Comparison of ENCODE assay signal across 8 cellular contexts in the genomic region with DNA sequence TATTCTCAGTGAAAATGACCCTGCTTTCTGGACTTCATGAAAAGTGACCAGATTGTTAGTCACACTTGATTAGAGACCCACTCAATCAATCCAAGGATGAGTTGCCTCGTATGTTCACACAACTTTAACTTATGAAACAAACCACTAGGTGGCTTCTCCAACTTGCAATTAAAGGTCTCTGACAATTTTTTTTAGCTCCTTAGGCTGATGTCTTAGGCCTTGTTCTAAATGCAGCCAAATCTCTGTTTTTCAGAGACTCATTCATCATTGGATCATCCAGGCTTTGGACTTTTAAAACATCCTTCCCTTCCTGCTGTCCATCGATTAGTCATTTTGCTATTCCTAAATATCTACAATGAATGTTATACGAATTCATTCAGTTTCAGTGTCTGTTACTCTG.
DNase-seq lines count a peak whose midpoint lies in the region; ATAC-seq, FAIRE-seq and TF ChIP-seq lines count a peak whose summit lies in the region.

No MANE protein-coding gene starts in this region.

- no peak overlapping the region for H3K27ac ChIP-seq in MM.1S (ENCODE audit: low read length)
- H3K27ac ChIP-seq in astrocyte (ENCODE audit: low read depth, low read length) = no peak overlapping the region
- H3K27ac ChIP-seq in right lobe of liver = no peak overlapping the region

- intact Hi-C loops in right lobe of liver (cut with DNase I) = loop anchor here in 1 of 2 donors (10.0 kb wide), 1 partner anchor 65 kb away; the partner anchor contains the start of gene MREG

- H3K4me3 Mint-ChIP-seq in astrocyte (ENCODE audit: unreplicated experiment) = no peak overlapping the region

- H3K79me2 ChIP-seq in MM.1S (ENCODE audit: low read length) = peaks cover 21% of the 10 kb centered on the region
- H3K79me2 ChIP-seq in astrocyte (ENCODE audit: insufficient read depth, low read length) = no peaks in the 10 kb centered on the region

- no peaks in the 10 kb centered on the region for H3K36me3 ChIP-seq in MM.1S (replicated peaks; ENCODE audit: insufficient read depth, low read length)
- H3K36me3 ChIP-seq in astrocyte (ENCODE audit: insufficient read depth, low read length) = no peaks in the 10 kb centered on the region
- H3K36me3 ChIP-seq in right lobe of liver = peaks cover 0 to 19% (median 5%) of the 10 kb centered on the region in 4 donors

- H3K4me2 ChIP-seq in MM.1S (ENCODE audit: low read depth, low read length) = no peak overlapping the region
- no peak overlapping the region for H3K4me2 ChIP-seq in astrocyte (ENCODE audit: low read length)

- no peaks in the 10 kb centered on the region for H3F3A ChIP-seq in MM.1S (ENCODE audit: insufficient read depth, low read length)

- H3K27ac Mint-ChIP-seq in astrocyte (ENCODE audit: unreplicated experiment) = no peak overlapping the region

- H3K9me3 Mint-ChIP-seq in astrocyte (ENCODE audit: unreplicated experiment) = no peaks in the 10 kb centered on the region

- H4K20me1 ChIP-seq in MM.1S (ENCODE audit: insufficient read depth, low read length) (no peaks in the 10 kb centered on the region), astrocyte (ENCODE audit: insufficient read depth, low read length) (no peaks in the 10 kb centered on the region)

- H3K4me1 Mint-ChIP-seq in astrocyte (ENCODE audit: low read depth, unreplicated experiment) = peaks cover 1% of the 10 kb centered on the region

- peaks cover 2% of the 10 kb centered on the region for H3K36me3 Mint-ChIP-seq in astrocyte (ENCODE audit: low read depth, unreplicated experiment)

- no peaks in the 10 kb centered on the region for H3K27me3 Mint-ChIP-seq in astrocyte (ENCODE audit: low read depth, unreplicated experiment)

- no peak for TF ChIP-seq POLR2A in right lobe of liver (IDR thresholded peaks at IDR 0.05)

- H3K9me2 ChIP-seq in MM.1S (replicated peaks; ENCODE audit: insufficient read depth, low read length) = no peaks in the 10 kb centered on the region

- H3K27me3 ChIP-seq in MM.1S (replicated peaks; ENCODE audit: insufficient read depth, low read length) (no peaks in the 10 kb centered on the region), astrocyte (ENCODE audit: insufficient read depth, low read length) (no peaks in the 10 kb centered on the region), right lobe of liver (no peaks in the 10 kb centered on the region)

- DNase-seq in AG09319 (ENCODE audit: extremely low read depth, low read depth) = no peak
- peak; percentile 40 for DNase-seq in HFF-Myc (ENCODE audit: extremely low read depth, low read depth)
- peak; percentile 69 for DNase-seq in MM.1S
- peak; percentile 39 for DNase-seq in astrocyte (ENCODE audit: low read depth)
- DNase-seq in right lobe of liver = no peak
- DNase-seq in NCI-H1930 (lab: John Stamatoyannopoulos, UW) = no peak
- DNase-seq in activated T-cell treated with anti-CD3 and anti-CD28 coated beads for 4 hours = no peak

- no peak for FAIRE-seq in astrocyte (lab: Jason Lieb, UNC)

- no peaks in the 10 kb centered on the region for H3K9me3 ChIP-seq in MM.1S (replicated peaks; ENCODE audit: insufficient read depth, low read length)
- H3K9me3 ChIP-seq in astrocyte (ENCODE audit: insufficient read depth, low read depth, low read length) = no peaks in the 10 kb centered on the region
- no peaks in the 10 kb centered on the region for H3K9me3 ChIP-seq in right lobe of liver

- peak in 2 of 4 donors; percentile 30 to 43 for ATAC-seq in right lobe of liver

- no peaks in the 10 kb centered on the region for H3K4me1 ChIP-seq in MM.1S (ENCODE audit: low read length)
- no peaks in the 10 kb centered on the region for H3K4me1 ChIP-seq in astrocyte (ENCODE audit: insufficient read depth, low read length)
- peaks cover 0 to 21% (median 0%) of the 10 kb centered on the region in 4 donors for H3K4me1 ChIP-seq in right lobe of liver

- no peak overlapping the region for H3K4me3 ChIP-seq in GM12875 (ENCODE audit: low read depth, low read length)
- no peak overlapping the region for H3K4me3 ChIP-seq in HFF-Myc (replicated peaks; ENCODE audit: low read depth, low read length)
- no peak overlapping the region for H3K4me3 ChIP-seq in MM.1S (ENCODE audit: low read length)
- H3K4me3 ChIP-seq in astrocyte (ENCODE audit: insufficient read depth, low read depth, low read length) = no peak overlapping the region
- no peak overlapping the region for H3K4me3 ChIP-seq in right lobe of liver

- no peak overlapping the region for H3K9ac ChIP-seq in MM.1S (ENCODE audit: low read length)
- H3K9ac ChIP-seq in astrocyte (ENCODE audit: low read length) = no peak overlapping the region

- H2AFZ ChIP-seq in MM.1S (ENCODE audit: low read length) (no peak overlapping the region), astrocyte (ENCODE audit: low read depth, low read length) (no peak overlapping the region)

- TF ChIP-seq CTCF in AG09319 (IDR thresholded peaks at IDR 0.05; ENCODE audit: low read depth, low read length) (peak; percentile 54), GM12875 (IDR thresholded peaks at IDR 0.05; ENCODE audit: borderline replicate concordance, insufficient read depth, low read depth, low read length) (peak; percentile 40; the same call in 1 of the 2 replicates), HFF-Myc (IDR thresholded peaks at IDR 0.05; ENCODE audit: low read depth, low read length, missing control alignments) (peak; percentile 43), MM.1S (IDR thresholded peaks at IDR 0.05; ENCODE audit: low read length) (peak; percentile 58), astrocyte (IDR thresholded peaks at IDR 0.05; ENCODE audit: insufficient read depth, low read depth, low read length) (peak; percentile 69), right lobe of liver (IDR thresholded peaks at IDR 0.05) (peak; percentile 28 to 44 (median 40))

- WGBS in right lobe of liver (ENCODE audit: insufficient coverage, low coverage, low lambda C conversion rate, missing lambda C conversion rate) = 63% methylated on average over 3 of the region's 3 CpGs

Comparison
In these comparisons a context has a peak if more than half of its experiments do, and no peak if none do; other contexts are left out.
1. DNase-seq: peak in HFF-Myc (single experiment), MM.1S (single experiment) and astrocyte (single experiment); none in AG09319 (single experiment), right lobe of liver (0 of 3), NCI-H1930 (0 of 2) and activated T-cell treated with anti-CD3 and anti-CD28 coated beads for 4 hours (single experiment).
2. Peak in every context shown above with its lines, with median percentiles within 50 percentile points of each other: CTCF ChIP-seq.